ENCODE assay signal across 1 cellular context in the genomic region with DNA sequence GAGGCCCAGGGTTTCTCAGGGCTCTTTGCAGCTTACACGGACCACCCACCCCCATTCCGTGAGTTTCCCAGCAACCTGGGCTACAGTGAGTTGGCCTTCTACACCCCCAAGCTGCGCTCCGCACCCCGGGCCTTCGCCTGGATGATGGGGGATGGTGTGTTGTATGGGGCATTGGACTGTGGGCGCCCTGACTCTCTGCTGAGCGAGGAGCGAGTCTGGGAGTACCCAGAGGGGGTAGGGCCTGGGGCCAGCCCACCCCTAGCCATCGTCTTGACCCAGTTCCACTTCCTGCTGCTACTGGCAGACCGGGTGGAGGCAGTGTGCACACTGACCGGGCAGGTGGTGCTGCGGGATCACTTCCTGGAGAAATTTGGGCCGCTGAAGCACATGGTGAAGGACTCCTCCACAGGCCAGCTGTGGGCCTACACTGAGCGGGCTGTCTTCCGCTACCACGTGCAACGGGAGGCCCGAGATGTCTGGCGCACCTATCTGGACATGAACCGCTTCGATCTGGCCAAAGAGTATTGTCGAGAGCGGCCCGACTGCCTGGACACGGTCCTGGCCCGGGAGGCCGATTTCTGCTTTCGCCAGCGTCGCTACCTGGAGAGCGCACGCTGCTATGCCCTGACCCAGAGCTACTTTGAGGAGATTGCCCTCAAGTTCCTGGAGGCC.
TF ChIP-seq lines count a peak whose summit lies in the region.

No MANE protein-coding gene starts in this region.

TF ChIP-seq in H1, 55 proteins besides CTCF, POLR2A, EP300 and RAD21:
- TF ChIP-seq EZH2 (IDR thresholded peaks at IDR 0.05; ENCODE audit: low read depth, low read length, severe bottlenecking) (no peak), ASH2L (IDR thresholded peaks at IDR 0.05; ENCODE audit: low read length) (no peak), SUZ12 (IDR thresholded peaks at IDR 0.05; ENCODE audit: low read length) (no peak), SP2 (IDR thresholded peaks at IDR 0.05; ENCODE audit: low read length) (no peak), CHD2 (IDR thresholded peaks at IDR 0.05; ENCODE audit: low read length) (no peak), SP4 (IDR thresholded peaks at IDR 0.05; ENCODE audit: low read length) (no peak), NRF1 (IDR thresholded peaks at IDR 0.05; ENCODE audit: low read depth, low read length) (no peak), GABPA (IDR thresholded peaks at IDR 0.05; ENCODE audit: borderline replicate concordance, insufficient read depth, low read length) (no peak), GTF2F1 (IDR thresholded peaks at IDR 0.05; ENCODE audit: borderline replicate concordance, low read depth, low read length) (no peak), SIX5 (IDR thresholded peaks at IDR 0.05; ENCODE audit: low read depth, low read length) (no peak), SIN3A (conservative IDR thresholded peaks at IDR 0.05 in 1 of 2, IDR thresholded peaks at IDR 0.05 in 1 of 2; ENCODE audit: low read depth in 1 of 2, low read length in 2 of 2) (no peak), CHD1 (IDR thresholded peaks at IDR 0.05; ENCODE audit: low read depth, low read length) (no peak)
TF ChIP-seq in H1: peak in this region for 0.
